1 cellular context compared by ENCODE assay signal in genomic region chr17:75846701-75847594, GRCh38.
TF ChIP-seq lines count a peak whose summit lies in the region.

No MANE protein-coding gene starts in this region.

TF ChIP-seq in HepG2, 621 proteins besides CTCF, POLR2A, EP300 and RAD21 (continued from another document and continues in another):
- TF ChIP-seq ZNF318 (CRISPR knock-in tag; IDR thresholded peaks at IDR 0.05) (no peak; the same call in 1 of the 2 replicates), ZNF775 (CRISPR knock-in tag; IDR thresholded peaks at IDR 0.05; ENCODE audit: borderline replicate concordance) (no peak), MAX (IDR thresholded peaks at IDR 0.05) (peak; percentile 98), FOXK1 (CRISPR knock-in tag; IDR thresholded peaks at IDR 0.05; ENCODE audit: borderline replicate concordance, low read depth) (0 out of 2 replicates have a peak, but pooled peaks have one; percentile 52), ATM (IDR thresholded peaks at IDR 0.05; ENCODE audit: borderline replicate concordance) (no peak), ZNF329 (CRISPR knock-in tag; IDR thresholded peaks at IDR 0.05; ENCODE audit: low read depth) (peak; percentile 77), ZNF382 (CRISPR knock-in tag; IDR thresholded peaks at IDR 0.05; ENCODE audit: borderline replicate concordance) (no peak), RXRA (CRISPR knock-in tag; IDR thresholded peaks at IDR 0.05) (peak; percentile 99), BCLAF1 (IDR thresholded peaks at IDR 0.05) (no peak), LBX2 (CRISPR knock-in tag; IDR thresholded peaks at IDR 0.05; ENCODE audit: borderline replicate concordance) (peak; percentile 91; the same call in 1 of the 2 replicates), MAF1 (CRISPR knock-in tag; IDR thresholded peaks at IDR 0.05; ENCODE audit: borderline replicate concordance) (0 out of 2 replicates have a peak, but pooled peaks have one; percentile 27), TBX2 (CRISPR knock-in tag; IDR thresholded peaks at IDR 0.05; ENCODE audit: borderline replicate concordance) (peak; percentile 100), MIER2 (CRISPR knock-in tag; IDR thresholded peaks at IDR 0.05) (0 out of 2 replicates have a peak, but pooled peaks have one; percentile 68), SAFB2 (CRISPR knock-in tag; IDR thresholded peaks at IDR 0.05; ENCODE audit: borderline replicate concordance, low read depth) (peak; percentile 68), NFATC3 (CRISPR knock-in tag; IDR thresholded peaks at IDR 0.05) (no peak; the same call in 1 of the 2 replicates), SOX13 (IDR thresholded peaks at IDR 0.05) (peak; percentile 69; the same call in 1 of the 2 replicates), SOX13 (CRISPR knock-in tag; conservative IDR thresholded peaks at IDR 0.05 in 1 of 2, IDR thresholded peaks at IDR 0.05 in 1 of 2) (peak in 1 of 2 experiments; percentile 77; a peak in 2 of 4 replicates), HNRNPLL (IDR thresholded peaks at IDR 0.05; ENCODE audit: low read depth, low read length, poor library complexity, severe bottlenecking) (peak; percentile 33), CBX1 (IDR thresholded peaks at IDR 0.05; ENCODE audit: low read depth) (peak; percentile 96), ZBTB46 (CRISPR knock-in tag; IDR thresholded peaks at IDR 0.05; ENCODE audit: borderline replicate concordance) (peak; percentile 91; the same call in 1 of the 2 replicates), ZNF800 (CRISPR knock-in tag; IDR thresholded peaks at IDR 0.05) (no peak), PREB (CRISPR knock-in tag; IDR thresholded peaks at IDR 0.05) (no peak), TGIF2 (CRISPR knock-in tag; IDR thresholded peaks at IDR 0.05) (no peak; the same call in none of the 2 replicates), BCL6 (CRISPR knock-in tag; IDR thresholded peaks at IDR 0.05) (peak; percentile 85), RNF219 (CRISPR knock-in tag; IDR thresholded peaks at IDR 0.05) (peak; percentile 95), TFAP4 (IDR thresholded peaks at IDR 0.05; ENCODE audit: borderline replicate concordance, low read depth) (peak; percentile 99), NCOR1 (IDR thresholded peaks at IDR 0.05; ENCODE audit: borderline replicate concordance, low read length) (peak; percentile 88; the same call in 1 of the 2 replicates), RBM39 (IDR thresholded peaks at IDR 0.05; ENCODE audit: low read depth, low read length, poor library complexity, severe bottlenecking) (peak; percentile 92), NR2C2 (CRISPR knock-in tag; IDR thresholded peaks at IDR 0.05; ENCODE audit: borderline replicate concordance) (peak; percentile 91), ZNF224 (CRISPR knock-in tag; IDR thresholded peaks at IDR 0.05) (no peak), PAWR (CRISPR knock-in tag; IDR thresholded peaks at IDR 0.05; ENCODE audit: borderline replicate concordance) (no peak), DRAP1 (CRISPR knock-in tag; IDR thresholded peaks at IDR 0.05) (no peak; the same call in 1 of the 2 replicates), SNAI1 (CRISPR knock-in tag; IDR thresholded peaks at IDR 0.05; ENCODE audit: borderline replicate concordance) (peak; percentile 87; the same call in 1 of the 2 replicates), IKZF5 (CRISPR knock-in tag; IDR thresholded peaks at IDR 0.05) (peak; percentile 96), ZNF883 (CRISPR knock-in tag; IDR thresholded peaks at IDR 0.05; ENCODE audit: not compliant biosample characterization) (no peak)
